In the genomic region with DNA sequence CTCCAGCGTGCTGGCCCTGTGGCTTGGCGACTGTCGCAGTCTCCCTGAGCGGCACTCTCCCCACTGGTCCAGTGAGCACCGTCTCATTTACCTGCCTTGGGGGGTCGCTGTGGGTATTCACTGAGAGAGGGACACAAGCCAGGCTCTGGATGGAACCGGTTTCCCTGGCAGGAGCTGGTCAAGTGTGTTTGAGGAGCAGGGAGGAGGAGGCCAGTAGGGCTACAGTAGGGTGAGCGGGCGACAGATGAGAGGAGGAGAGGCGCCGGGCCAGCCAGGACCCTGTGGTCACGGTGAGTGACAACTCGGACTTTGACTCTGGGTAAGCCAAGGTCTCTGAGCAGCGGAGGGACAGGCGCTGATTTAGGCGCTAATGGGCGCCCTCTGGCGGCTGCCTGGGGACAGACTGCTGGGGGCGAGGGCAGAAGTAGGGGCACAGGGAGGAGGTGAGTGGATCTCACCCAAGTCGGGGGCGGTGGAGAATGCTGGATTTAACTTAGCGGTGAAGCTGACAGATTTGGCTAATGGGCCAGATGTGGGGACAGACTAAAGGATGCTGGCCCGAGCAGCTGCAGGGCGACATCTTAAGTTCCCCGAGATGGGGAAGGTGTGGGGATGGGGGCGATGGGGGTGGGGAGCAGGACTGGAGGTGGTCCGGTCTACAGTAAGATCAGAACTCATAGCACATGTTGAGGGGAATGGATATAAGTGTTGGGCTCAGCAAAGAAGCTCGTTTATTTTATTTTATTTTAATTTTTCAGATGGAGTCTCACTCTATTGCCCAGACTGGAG, we compare ENCODE assay signal across 1 cellular context.
TF ChIP-seq lines count a peak whose summit lies in the region.

No MANE protein-coding gene starts in this region.

TF ChIP-seq in HepG2, 621 proteins besides CTCF, POLR2A, EP300 and RAD21 (continued from another document and continues in another):
- TF ChIP-seq, protein P1, sequence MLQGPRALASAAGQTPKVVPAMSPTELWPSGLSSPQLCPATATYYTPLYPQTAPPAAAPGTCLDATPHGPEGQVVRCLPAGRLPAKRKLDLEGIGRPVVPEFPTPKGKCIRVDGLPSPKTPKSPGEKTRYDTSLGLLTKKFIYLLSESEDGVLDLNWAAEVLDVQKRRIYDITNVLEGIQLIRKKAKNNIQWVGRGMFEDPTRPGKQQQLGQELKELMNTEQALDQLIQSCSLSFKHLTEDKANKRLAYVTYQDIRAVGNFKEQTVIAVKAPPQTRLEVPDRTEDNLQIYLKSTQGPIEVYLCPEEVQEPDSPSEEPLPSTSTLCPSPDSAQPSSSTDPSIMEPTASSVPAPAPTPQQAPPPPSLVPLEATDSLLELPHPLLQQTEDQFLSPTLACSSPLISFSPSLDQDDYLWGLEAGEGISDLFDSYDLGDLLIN (CRISPR knock-in tag; IDR thresholded peaks at IDR 0.05; ENCODE audit: borderline replicate concordance) = no peak
- TF ChIP-seq ZNF572 (CRISPR knock-in tag; IDR thresholded peaks at IDR 0.05) (no peak), RFXAP (CRISPR knock-in tag; IDR thresholded peaks at IDR 0.05; ENCODE audit: borderline replicate concordance) (no peak), ZNF292 (CRISPR knock-in tag; IDR thresholded peaks at IDR 0.05; ENCODE audit: borderline replicate concordance, low read depth) (no peak), ZNF180 (CRISPR knock-in tag; IDR thresholded peaks at IDR 0.05; ENCODE audit: borderline replicate concordance, low read depth) (no peak), TCF7L2 (IDR thresholded peaks at IDR 0.05; ENCODE audit: low read depth, low read length) (no peak), MTA3 (CRISPR knock-in tag; IDR thresholded peaks at IDR 0.05) (no peak), ZNF550 (CRISPR knock-in tag; IDR thresholded peaks at IDR 0.05; ENCODE audit: borderline replicate concordance) (no peak), HDAC1 (CRISPR knock-in tag; IDR thresholded peaks at IDR 0.05) (peak; percentile 65), HNF4G (IDR thresholded peaks at IDR 0.05; ENCODE audit: borderline replicate concordance, low read depth, low read length) (peak; percentile 96), HNF4G (CRISPR knock-in tag; IDR thresholded peaks at IDR 0.05; ENCODE audit: borderline replicate concordance, low read depth) (peak; percentile 95), MEF2D (CRISPR knock-in tag; IDR thresholded peaks at IDR 0.05) (no peak; the same call in 1 of the 2 replicates), ZBTB20 (CRISPR knock-in tag; IDR thresholded peaks at IDR 0.05; ENCODE audit: borderline replicate concordance, low read depth) (no peak), KDM1A (CRISPR knock-in tag; IDR thresholded peaks at IDR 0.05) (peak; percentile 38; the same call in 1 of the 2 replicates), ZFYVE20 (CRISPR knock-in tag; IDR thresholded peaks at IDR 0.05; ENCODE audit: borderline replicate concordance, low read depth) (no peak), NFKB2 (CRISPR knock-in tag; IDR thresholded peaks at IDR 0.05; ENCODE audit: borderline replicate concordance) (peak; percentile 64; the same call in 1 of the 2 replicates), ZMYM3 (CRISPR knock-in tag; IDR thresholded peaks at IDR 0.05) (peak; percentile 74), TARDBP (CRISPR knock-in tag; IDR thresholded peaks at IDR 0.05) (peak; percentile 44; the same call in 1 of the 2 replicates), MED8 (CRISPR knock-in tag; IDR thresholded peaks at IDR 0.05; ENCODE audit: insufficient replicate concordance) (peak; percentile 69), SAFB2 (CRISPR knock-in tag; IDR thresholded peaks at IDR 0.05; ENCODE audit: borderline replicate concordance, low read depth) (no peak), PAX8 (CRISPR knock-in tag; IDR thresholded peaks at IDR 0.05; ENCODE audit: borderline replicate concordance) (no peak), ZNF816 (CRISPR knock-in tag; IDR thresholded peaks at IDR 0.05; ENCODE audit: borderline replicate concordance) (no peak), ZSCAN30 (CRISPR knock-in tag; IDR thresholded peaks at IDR 0.05) (0 out of 2 replicates have a peak, but pooled peaks have one; percentile 36), ZNF670 (CRISPR knock-in tag; IDR thresholded peaks at IDR 0.05; ENCODE audit: borderline replicate concordance) (no peak), TEAD3 (CRISPR knock-in tag; optimal IDR thresholded peaks at IDR 0.05; ENCODE audit: borderline replicate concordance) (peak; percentile 62)
- TF ChIP-seq, protein P2, sequence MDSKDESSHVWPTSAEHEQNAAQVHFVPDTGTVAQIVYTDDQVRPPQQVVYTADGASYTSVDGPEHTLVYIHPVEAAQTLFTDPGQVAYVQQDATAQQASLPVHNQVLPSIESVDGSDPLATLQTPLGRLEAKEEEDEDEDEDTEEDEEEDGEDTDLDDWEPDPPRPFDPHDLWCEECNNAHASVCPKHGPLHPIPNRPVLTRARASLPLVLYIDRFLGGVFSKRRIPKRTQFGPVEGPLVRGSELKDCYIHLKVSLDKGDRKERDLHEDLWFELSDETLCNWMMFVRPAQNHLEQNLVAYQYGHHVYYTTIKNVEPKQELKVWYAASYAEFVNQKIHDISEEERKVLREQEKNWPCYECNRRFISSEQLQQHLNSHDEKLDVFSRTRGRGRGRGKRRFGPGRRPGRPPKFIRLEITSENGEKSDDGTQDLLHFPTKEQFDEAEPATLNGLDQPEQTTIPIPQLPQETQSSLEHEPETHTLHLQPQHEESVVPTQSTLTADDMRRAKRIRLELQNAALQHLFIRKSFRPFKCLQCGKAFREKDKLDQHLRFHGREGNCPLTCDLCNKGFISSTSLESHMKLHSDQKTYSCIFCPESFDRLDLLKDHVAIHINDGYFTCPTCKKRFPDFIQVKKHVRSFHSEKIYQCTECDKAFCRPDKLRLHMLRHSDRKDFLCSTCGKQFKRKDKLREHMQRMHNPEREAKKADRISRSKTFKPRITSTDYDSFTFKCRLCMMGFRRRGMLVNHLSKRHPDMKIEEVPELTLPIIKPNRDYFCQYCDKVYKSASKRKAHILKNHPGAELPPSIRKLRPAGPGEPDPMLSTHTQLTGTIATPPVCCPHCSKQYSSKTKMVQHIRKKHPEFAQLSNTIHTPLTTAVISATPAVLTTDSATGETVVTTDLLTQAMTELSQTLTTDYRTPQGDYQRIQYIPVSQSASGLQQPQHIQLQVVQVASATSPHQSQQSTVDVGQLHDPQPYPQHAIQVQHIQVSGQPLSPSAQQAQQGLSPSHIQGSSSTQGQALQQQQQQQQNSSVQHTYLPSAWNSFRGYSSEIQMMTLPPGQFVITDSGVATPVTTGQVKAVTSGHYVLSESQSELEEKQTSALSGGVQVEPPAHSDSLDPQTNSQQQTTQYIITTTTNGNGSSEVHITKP (CRISPR knock-in tag; IDR thresholded peaks at IDR 0.05; ENCODE audit: low read depth) = peak; percentile 86; the same call in 1 of the 2 replicates
- TF ChIP-seq, protein P3, sequence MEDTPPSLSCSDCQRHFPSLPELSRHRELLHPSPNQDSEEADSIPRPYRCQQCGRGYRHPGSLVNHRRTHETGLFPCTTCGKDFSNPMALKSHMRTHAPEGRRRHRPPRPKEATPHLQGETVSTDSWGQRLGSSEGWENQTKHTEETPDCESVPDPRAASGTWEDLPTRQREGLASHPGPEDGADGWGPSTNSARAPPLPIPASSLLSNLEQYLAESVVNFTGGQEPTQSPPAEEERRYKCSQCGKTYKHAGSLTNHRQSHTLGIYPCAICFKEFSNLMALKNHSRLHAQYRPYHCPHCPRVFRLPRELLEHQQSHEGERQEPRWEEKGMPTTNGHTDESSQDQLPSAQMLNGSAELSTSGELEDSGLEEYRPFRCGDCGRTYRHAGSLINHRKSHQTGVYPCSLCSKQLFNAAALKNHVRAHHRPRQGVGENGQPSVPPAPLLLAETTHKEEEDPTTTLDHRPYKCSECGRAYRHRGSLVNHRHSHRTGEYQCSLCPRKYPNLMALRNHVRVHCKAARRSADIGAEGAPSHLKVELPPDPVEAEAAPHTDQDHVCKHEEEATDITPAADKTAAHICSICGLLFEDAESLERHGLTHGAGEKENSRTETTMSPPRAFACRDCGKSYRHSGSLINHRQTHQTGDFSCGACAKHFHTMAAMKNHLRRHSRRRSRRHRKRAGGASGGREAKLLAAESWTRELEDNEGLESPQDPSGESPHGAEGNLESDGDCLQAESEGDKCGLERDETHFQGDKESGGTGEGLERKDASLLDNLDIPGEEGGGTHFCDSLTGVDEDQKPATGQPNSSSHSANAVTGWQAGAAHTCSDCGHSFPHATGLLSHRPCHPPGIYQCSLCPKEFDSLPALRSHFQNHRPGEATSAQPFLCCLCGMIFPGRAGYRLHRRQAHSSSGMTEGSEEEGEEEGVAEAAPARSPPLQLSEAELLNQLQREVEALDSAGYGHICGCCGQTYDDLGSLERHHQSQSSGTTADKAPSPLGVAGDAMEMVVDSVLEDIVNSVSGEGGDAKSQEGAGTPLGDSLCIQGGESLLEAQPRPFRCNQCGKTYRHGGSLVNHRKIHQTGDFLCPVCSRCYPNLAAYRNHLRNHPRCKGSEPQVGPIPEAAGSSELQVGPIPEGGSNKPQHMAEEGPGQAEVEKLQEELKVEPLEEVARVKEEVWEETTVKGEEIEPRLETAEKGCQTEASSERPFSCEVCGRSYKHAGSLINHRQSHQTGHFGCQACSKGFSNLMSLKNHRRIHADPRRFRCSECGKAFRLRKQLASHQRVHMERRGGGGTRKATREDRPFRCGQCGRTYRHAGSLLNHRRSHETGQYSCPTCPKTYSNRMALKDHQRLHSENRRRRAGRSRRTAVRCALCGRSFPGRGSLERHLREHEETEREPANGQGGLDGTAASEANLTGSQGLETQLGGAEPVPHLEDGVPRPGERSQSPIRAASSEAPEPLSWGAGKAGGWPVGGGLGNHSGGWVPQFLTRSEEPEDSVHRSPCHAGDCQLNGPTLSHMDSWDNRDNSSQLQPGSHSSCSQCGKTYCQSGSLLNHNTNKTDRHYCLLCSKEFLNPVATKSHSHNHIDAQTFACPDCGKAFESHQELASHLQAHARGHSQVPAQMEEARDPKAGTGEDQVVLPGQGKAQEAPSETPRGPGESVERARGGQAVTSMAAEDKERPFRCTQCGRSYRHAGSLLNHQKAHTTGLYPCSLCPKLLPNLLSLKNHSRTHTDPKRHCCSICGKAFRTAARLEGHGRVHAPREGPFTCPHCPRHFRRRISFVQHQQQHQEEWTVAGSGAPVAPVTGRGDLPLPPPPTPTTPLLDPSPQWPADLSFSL (CRISPR knock-in tag; IDR thresholded peaks at IDR 0.05) = no peak
- TF ChIP-seq, protein P4, sequence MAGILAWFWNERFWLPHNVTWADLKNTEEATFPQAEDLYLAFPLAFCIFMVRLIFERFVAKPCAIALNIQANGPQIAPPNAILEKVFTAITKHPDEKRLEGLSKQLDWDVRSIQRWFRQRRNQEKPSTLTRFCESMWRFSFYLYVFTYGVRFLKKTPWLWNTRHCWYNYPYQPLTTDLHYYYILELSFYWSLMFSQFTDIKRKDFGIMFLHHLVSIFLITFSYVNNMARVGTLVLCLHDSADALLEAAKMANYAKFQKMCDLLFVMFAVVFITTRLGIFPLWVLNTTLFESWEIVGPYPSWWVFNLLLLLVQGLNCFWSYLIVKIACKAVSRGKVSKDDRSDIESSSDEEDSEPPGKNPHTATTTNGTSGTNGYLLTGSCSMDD (CRISPR knock-in tag; IDR thresholded peaks at IDR 0.05) = no peak
- TF ChIP-seq, protein P5, sequence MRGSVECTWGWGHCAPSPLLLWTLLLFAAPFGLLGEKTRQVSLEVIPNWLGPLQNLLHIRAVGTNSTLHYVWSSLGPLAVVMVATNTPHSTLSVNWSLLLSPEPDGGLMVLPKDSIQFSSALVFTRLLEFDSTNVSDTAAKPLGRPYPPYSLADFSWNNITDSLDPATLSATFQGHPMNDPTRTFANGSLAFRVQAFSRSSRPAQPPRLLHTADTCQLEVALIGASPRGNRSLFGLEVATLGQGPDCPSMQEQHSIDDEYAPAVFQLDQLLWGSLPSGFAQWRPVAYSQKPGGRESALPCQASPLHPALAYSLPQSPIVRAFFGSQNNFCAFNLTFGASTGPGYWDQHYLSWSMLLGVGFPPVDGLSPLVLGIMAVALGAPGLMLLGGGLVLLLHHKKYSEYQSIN (CRISPR knock-in tag; IDR thresholded peaks at IDR 0.05; ENCODE audit: borderline replicate concordance) = no peak
- TF ChIP-seq, protein P6, sequence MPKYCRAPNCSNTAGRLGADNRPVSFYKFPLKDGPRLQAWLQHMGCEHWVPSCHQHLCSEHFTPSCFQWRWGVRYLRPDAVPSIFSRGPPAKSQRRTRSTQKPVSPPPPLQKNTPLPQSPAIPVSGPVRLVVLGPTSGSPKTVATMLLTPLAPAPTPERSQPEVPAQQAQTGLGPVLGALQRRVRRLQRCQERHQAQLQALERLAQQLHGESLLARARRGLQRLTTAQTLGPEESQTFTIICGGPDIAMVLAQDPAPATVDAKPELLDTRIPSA (CRISPR knock-in tag; IDR thresholded peaks at IDR 0.05; ENCODE audit: borderline replicate concordance) = no peak
- TF ChIP-seq, protein P7, sequence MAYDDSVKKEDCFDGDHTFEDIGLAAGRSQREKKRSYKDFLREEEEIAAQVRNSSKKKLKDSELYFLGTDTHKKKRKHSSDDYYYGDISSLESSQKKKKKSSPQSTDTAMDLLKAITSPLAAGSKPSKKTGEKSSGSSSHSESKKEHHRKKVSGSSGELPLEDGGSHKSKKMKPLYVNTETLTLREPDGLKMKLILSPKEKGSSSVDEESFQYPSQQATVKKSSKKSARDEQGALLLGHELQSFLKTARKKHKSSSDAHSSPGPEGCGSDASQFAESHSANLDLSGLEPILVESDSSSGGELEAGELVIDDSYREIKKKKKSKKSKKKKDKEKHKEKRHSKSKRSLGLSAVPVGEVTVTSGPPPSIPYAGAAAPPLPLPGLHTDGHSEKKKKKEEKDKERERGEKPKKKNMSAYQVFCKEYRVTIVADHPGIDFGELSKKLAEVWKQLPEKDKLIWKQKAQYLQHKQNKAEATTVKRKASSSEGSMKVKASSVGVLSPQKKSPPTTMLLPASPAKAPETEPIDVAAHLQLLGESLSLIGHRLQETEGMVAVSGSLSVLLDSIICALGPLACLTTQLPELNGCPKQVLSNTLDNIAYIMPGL (CRISPR knock-in tag; IDR thresholded peaks at IDR 0.05; ENCODE audit: borderline replicate concordance in 1 of 2, low read depth in 1 of 2) = peak; percentile 90 to 91; a peak in 3 of 4 replicates
- TF ChIP-seq, protein P8, sequence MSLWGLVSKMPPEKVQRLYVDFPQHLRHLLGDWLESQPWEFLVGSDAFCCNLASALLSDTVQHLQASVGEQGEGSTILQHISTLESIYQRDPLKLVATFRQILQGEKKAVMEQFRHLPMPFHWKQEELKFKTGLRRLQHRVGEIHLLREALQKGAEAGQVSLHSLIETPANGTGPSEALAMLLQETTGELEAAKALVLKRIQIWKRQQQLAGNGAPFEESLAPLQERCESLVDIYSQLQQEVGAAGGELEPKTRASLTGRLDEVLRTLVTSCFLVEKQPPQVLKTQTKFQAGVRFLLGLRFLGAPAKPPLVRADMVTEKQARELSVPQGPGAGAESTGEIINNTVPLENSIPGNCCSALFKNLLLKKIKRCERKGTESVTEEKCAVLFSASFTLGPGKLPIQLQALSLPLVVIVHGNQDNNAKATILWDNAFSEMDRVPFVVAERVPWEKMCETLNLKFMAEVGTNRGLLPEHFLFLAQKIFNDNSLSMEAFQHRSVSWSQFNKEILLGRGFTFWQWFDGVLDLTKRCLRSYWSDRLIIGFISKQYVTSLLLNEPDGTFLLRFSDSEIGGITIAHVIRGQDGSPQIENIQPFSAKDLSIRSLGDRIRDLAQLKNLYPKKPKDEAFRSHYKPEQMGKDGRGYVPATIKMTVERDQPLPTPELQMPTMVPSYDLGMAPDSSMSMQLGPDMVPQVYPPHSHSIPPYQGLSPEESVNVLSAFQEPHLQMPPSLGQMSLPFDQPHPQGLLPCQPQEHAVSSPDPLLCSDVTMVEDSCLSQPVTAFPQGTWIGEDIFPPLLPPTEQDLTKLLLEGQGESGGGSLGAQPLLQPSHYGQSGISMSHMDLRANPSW (CRISPR knock-in tag; IDR thresholded peaks at IDR 0.05; ENCODE audit: borderline replicate concordance) = no peak
